ENCODE assay signal across 8 cellular contexts in genomic region chr4:173509031-173510001, GRCh38. TPM values are rescaled to one million over a fixed set of nuclear protein-coding genes. Genes with fewer than 3 reads are reported as not detected.
DNase-seq lines count a peak whose midpoint lies in the region; TF ChIP-seq lines count a peak whose summit lies in the region.

No MANE protein-coding gene starts in this region.

- no peak overlapping the region for H4K8ac ChIP-seq in neuronal stem cell (ENCODE audit: low read depth, low read length)

- H3K27me3 ChIP-seq in esophagus squamous epithelium (peaks cover 4 to 100% (median 22%) of the 10 kb centered on the region in 4 donors), neuronal stem cell (ENCODE audit: control insufficient read depth in 3 of 3, insufficient read depth in 3 of 3, low read depth in 1 of 3, low read length in 3 of 3) (peaks cover 46 to 98% (median 95%) of the 10 kb centered on the region in 3 experiments)

- peak overlapping the region; percentile 9 to 61 (median 40) for H3K4me3 ChIP-seq in esophagus squamous epithelium
- H3K4me3 ChIP-seq in neuronal stem cell (ENCODE audit: low read length in 2 of 2), result peak overlapping the region; percentile 49 to 74

- peaks cover 95% of the 10 kb centered on the region for H3K27me3 Mint-ChIP-seq in activated T-cell treated with anti-CD3 and anti-CD28 coated beads, Interleukin-2, amount 50 U/mL, for 24 hours
- H3K27me3 Mint-ChIP-seq in HFFc6 (ENCODE audit: insufficient read depth), result peaks cover 30% of the 10 kb centered on the region

- peak overlapping the region; percentile 58 for H3K18ac ChIP-seq in neuronal stem cell (ENCODE audit: low read length)

- H3K9me3 ChIP-seq in esophagus squamous epithelium, result peaks cover 0 to 11% (median 0%) of the 10 kb centered on the region in 3 donors
- H3K9me3 ChIP-seq in neuronal stem cell (replicated peaks in 1 of 2; ENCODE audit: control insufficient read depth in 2 of 2, insufficient read depth in 1 of 2, low read depth in 1 of 2, low read length in 2 of 2), result peaks cover 5 to 33% of the 10 kb centered on the region in 2 donors

- peaks cover 35% of the 10 kb centered on the region for H3K4me1 Mint-ChIP-seq in activated T-cell treated with anti-CD3 and anti-CD28 coated beads, Interleukin-2, amount 50 U/mL, for 24 hours (ENCODE audit: low read depth)
- H3K4me1 Mint-ChIP-seq in HFFc6 (ENCODE audit: low read depth), result no peaks in the 10 kb centered on the region; the same call in 1 of the 2 replicates

- H3K79me1 ChIP-seq in neuronal stem cell (ENCODE audit: low read depth, low read length), result no peaks in the 10 kb centered on the region

- H3K4me3 Mint-ChIP-seq in activated T-cell treated with anti-CD3 and anti-CD28 coated beads, Interleukin-2, amount 50 U/mL, for 24 hours, result peak overlapping the region; percentile 68
- H3K4me3 Mint-ChIP-seq in HFFc6, result no peak overlapping the region

- H3K36me3 ChIP-seq in esophagus squamous epithelium (no peaks in the 10 kb centered on the region), neuronal stem cell (replicated peaks in 1 of 2; ENCODE audit: control insufficient read depth in 2 of 2, insufficient read depth in 2 of 2, low read length in 2 of 2) (no peaks in the 10 kb centered on the region)

- no peak overlapping the region for H3K27ac Mint-ChIP-seq in activated T-cell treated with anti-CD3 and anti-CD28 coated beads, Interleukin-2, amount 50 U/mL, for 24 hours
- no peak overlapping the region for H3K27ac Mint-ChIP-seq in HFFc6

- no peak overlapping the region for H2BK12ac ChIP-seq in neuronal stem cell (ENCODE audit: low read length)

- H3K14ac ChIP-seq in neuronal stem cell (ENCODE audit: low read length), result no peak overlapping the region

- no peak overlapping the region for H3K4ac ChIP-seq in neuronal stem cell (ENCODE audit: low read length)

- H3K4me1 ChIP-seq in esophagus squamous epithelium (peaks cover 0 to 26% (median 6%) of the 10 kb centered on the region in 3 donors), neuronal stem cell (ENCODE audit: control insufficient read depth in 2 of 2, insufficient read depth in 1 of 2, low read depth in 1 of 2, low read length in 2 of 2) (peaks cover 0 to 7% of the 10 kb centered on the region in 2 donors)

- intact Hi-C loops in esophagus squamous epithelium (cut with DNase I), result loop anchor here (10.0 kb wide), 1 partner anchor 195 kb away; no protein-coding TSS in a partner anchor

- H3K36me3 Mint-ChIP-seq in activated T-cell treated with anti-CD3 and anti-CD28 coated beads, Interleukin-2, amount 50 U/mL, for 24 hours (ENCODE audit: low read depth), result no peaks in the 10 kb centered on the region
- no peaks in the 10 kb centered on the region for H3K36me3 Mint-ChIP-seq in HFFc6 (ENCODE audit: low read depth)

- H3K23ac ChIP-seq in neuronal stem cell (ENCODE audit: low read depth, low read length, poor library complexity), result no peak overlapping the region

- H3K4me2 ChIP-seq in neuronal stem cell (ENCODE audit: insufficient read depth, low read length, poor library complexity, severe bottlenecking), result peak overlapping the region; percentile 92

- no peak overlapping the region for H4K91ac ChIP-seq in neuronal stem cell (ENCODE audit: low read depth, low read length, poor library complexity)

- H2BK15ac ChIP-seq in neuronal stem cell (ENCODE audit: low read length), result peak overlapping the region; percentile 32

- peak overlapping the region; percentile 98 for H2AFZ ChIP-seq in neuronal stem cell (ENCODE audit: low read length)

- DNase-seq in activated T-cell treated with anti-CD3 and anti-CD28 coated beads, Interleukin-2, amount 50 U/mL, for 24 hours, result no peak
- DNase-seq in activated T-cell treated with anti-CD3 and anti-CD28 coated beads, Interleukin-2, amount 50 U/mL, for 1 hour, result no peak
- DNase-seq in Kasumi-1 (lab: John Stamatoyannopoulos, UW) (peak; percentile 31), esophagus squamous epithelium (lab: John Stamatoyannopoulos, UW) (no peak), neuronal stem cell (ENCODE audit: low spot score) (no peak), NOMO-1 (lab: John Stamatoyannopoulos, UW; ENCODE audit: unreplicated experiment in 2 of 2) (no peak), HFFc6 (no peak), DMS79 (lab: John Stamatoyannopoulos, UW) (no peak)

- TF ChIP-seq CTCF in esophagus squamous epithelium (IDR thresholded peaks at IDR 0.05) (no peak), HFFc6 (IDR thresholded peaks at IDR 0.05) (no peak)

- H3K9me3 Mint-ChIP-seq in activated T-cell treated with anti-CD3 and anti-CD28 coated beads, Interleukin-2, amount 50 U/mL, for 24 hours, result no peaks in the 10 kb centered on the region
- H3K9me3 Mint-ChIP-seq in HFFc6, result no peaks in the 10 kb centered on the region

- 28 to 37% methylated on average over 16 to 36 of the region's 72 CpGs for WGBS in esophagus squamous epithelium, 2 donors
- WGBS in neuronal stem cell (ENCODE audit: extremely low coverage in 2 of 2, insufficient read length in 2 of 2, insufficient replicate concordance in 1 of 2), 2 donors, result no CpG with 5 or more reads among the region's 72 CpGs

- no peak overlapping the region for H2BK120ac ChIP-seq in neuronal stem cell (ENCODE audit: low read depth, low read length)

- H3K9ac ChIP-seq in neuronal stem cell (ENCODE audit: low read depth, low read length, poor library complexity), result peak overlapping the region; percentile 45

- H2AK5ac ChIP-seq in neuronal stem cell (ENCODE audit: low read depth, low read length), result no peak overlapping the region

- TF ChIP-seq POLR2A in esophagus squamous epithelium (IDR thresholded peaks at IDR 0.05), result no peak

- H2BK5ac ChIP-seq in neuronal stem cell (ENCODE audit: low read length), result no peak overlapping the region

- H3K27ac ChIP-seq in esophagus squamous epithelium (peak overlapping the region in 1 of 4 donors; percentile 1), neuronal stem cell (replicated peaks; ENCODE audit: low read length) (no peak overlapping the region)

RNA-seq across cellular contexts. Expression of gene HAND2, which starts 20.7 kb away (rescaled TPM):
- 1 to 10 TPM in 3 of 4 donors, under 1 TPM in 1; 0.31 to 3.8 (median 1.8) TPM for total RNA-seq in esophagus squamous epithelium
- 0.06 TPM for polyA plus RNA-seq in neuronal stem cell (2013, experiment 1 of 2)
- 0.12 TPM for polyA plus RNA-seq in neuronal stem cell (2013, experiment 2 of 2)
- 1 to 10 TPM in 2 of 6 experiments, under 1 TPM in 4; 0.35 to 3.7 (median 0.51) TPM for total RNA-seq in HFFc6 (2021; fragmentation: NEBNext Ultra II Directional; extraction: Animal tissue kit (Norgen Biotek cat#: 25700))

Comparison
In these comparisons a context has a peak if more than half of its experiments do, and no peak if none do; other contexts are left out.
1. DNase-seq: peak in Kasumi-1 (2 of 2); none in activated T-cell treated with anti-CD3 and anti-CD28 coated beads, Interleukin-2, amount 50 U/mL, for 24 hours (single experiment), activated T-cell treated with anti-CD3 and anti-CD28 coated beads, Interleukin-2, amount 50 U/mL, for 1 hour (single experiment), esophagus squamous epithelium (single experiment), neuronal stem cell (single experiment), NOMO-1 (0 of 2), HFFc6 (single experiment) and DMS79 (single experiment).